ENCODE assay signal across 8 cellular contexts in genomic region chr10:59905735-59906416, GRCh38. TPM values are rescaled to one million over a fixed set of nuclear protein-coding genes. Genes with fewer than 3 reads are reported as not detected.
DNase-seq lines count a peak whose midpoint lies in the region; ATAC-seq and TF ChIP-seq lines count a peak whose summit lies in the region.

No MANE protein-coding gene starts in this region.

- no peak for TF ChIP-seq CTCF in CD4-positive, alpha-beta T cell (IDR thresholded peaks at IDR 0.05)
- no peak for TF ChIP-seq CTCF in left ventricle myocardium inferior (IDR thresholded peaks at IDR 0.05; ENCODE audit: borderline replicate concordance)
- TF ChIP-seq CTCF in gastrocnemius medialis (IDR thresholded peaks at IDR 0.05 in 4 of 5, conservative IDR thresholded peaks at IDR 0.05 in 1 of 5): no peak

- peaks cover 16% of the 10 kb centered on the region for H3K36me3 Mint-ChIP-seq in CD4-positive, alpha-beta T cell (ENCODE audit: low read depth)
- H3K36me3 Mint-ChIP-seq in activated naive CD4-positive, alpha-beta T cell treated with anti-CD3 and anti-CD28 coated beads for 36 hours (ENCODE audit: low read depth): peaks cover 36% of the 10 kb centered on the region

- peak in 1 of 10 experiments; percentile 38 for DNase-seq in CD4-positive, alpha-beta T cell
- peak; percentile 33 for DNase-seq in activated naive CD4-positive, alpha-beta T cell treated with anti-CD3 and anti-CD28 coated beads for 36 hours
- DNase-seq in left ventricle myocardium inferior (no peak), gastrocnemius medialis (no peak), SKM-1 treated with dmso at 0.1 percent for 144 hours (lab: John Stamatoyannopoulos, UW; ENCODE audit: unreplicated experiment) (no peak), A172 (ENCODE audit: low spot score) (no peak), SK-N-DZ (ENCODE audit: low spot score) (no peak)

- CTCF ChIA-PET in CD4-positive, alpha-beta T cell (lab: Charles Lee): interaction anchor here (0.6 to 2.3 kb wide), 15 partner anchors 8 to 1638 kb away, joined by 3 to 26 read pairs (median 5); partner anchors contain the start of genes CISD1 and IPMK
- CTCF ChIA-PET in activated naive CD4-positive, alpha-beta T cell treated with anti-CD3 and anti-CD28 coated beads for 36 hours (lab: Charles Lee): interaction anchor here (0.6 to 3.7 kb wide), 26 partner anchors 11 to 807 kb away, joined by 3 to 36 read pairs (median 4); partner anchors contain the start of gene SLC16A9

- POLR2A ChIA-PET in CD4-positive, alpha-beta T cell (lab: Charles Lee): interaction anchor here (0.6 to 3.6 kb wide), 11 partner anchors 18 to 1997 kb away, joined by 3 to 30 read pairs (median 4); partner anchors contain the start of genes IPMK and TFAM

- H3K36me3 ChIP-seq in left ventricle myocardium inferior (no peaks in the 10 kb centered on the region), gastrocnemius medialis (no peaks in the 10 kb centered on the region)

- H3K9me3 Mint-ChIP-seq in CD4-positive, alpha-beta T cell: no peaks in the 10 kb centered on the region
- no peaks in the 10 kb centered on the region for H3K9me3 Mint-ChIP-seq in activated naive CD4-positive, alpha-beta T cell treated with anti-CD3 and anti-CD28 coated beads for 36 hours

- H3K4me3 Mint-ChIP-seq in CD4-positive, alpha-beta T cell: peak overlapping the region; percentile 91
- peak overlapping the region; percentile 95 for H3K4me3 Mint-ChIP-seq in activated naive CD4-positive, alpha-beta T cell treated with anti-CD3 and anti-CD28 coated beads for 36 hours

- peaks cover 69% of the 10 kb centered on the region for H3K4me1 Mint-ChIP-seq in CD4-positive, alpha-beta T cell (ENCODE audit: low read depth)
- H3K4me1 Mint-ChIP-seq in activated naive CD4-positive, alpha-beta T cell treated with anti-CD3 and anti-CD28 coated beads for 36 hours (ENCODE audit: low read depth): peaks cover 60% of the 10 kb centered on the region

- in situ Hi-C loops in gastrocnemius medialis (cut with MboI; ENCODE audit: low sequenced_read_pairs in 4 of 4): loop anchor here in 1 of 4 donors (10.0 kb wide), 1 partner anchor 281 kb away; no protein-coding TSS in a partner anchor

- no peaks in the 10 kb centered on the region for H3K27me3 Mint-ChIP-seq in CD4-positive, alpha-beta T cell
- no peaks in the 10 kb centered on the region for H3K27me3 Mint-ChIP-seq in activated naive CD4-positive, alpha-beta T cell treated with anti-CD3 and anti-CD28 coated beads for 36 hours (ENCODE audit: low read depth)

- TF ChIP-seq POLR2A in gastrocnemius medialis (IDR thresholded peaks at IDR 0.05): no peak

- H3K9me3 ChIP-seq in CD4-positive, alpha-beta T cell (ENCODE audit: control insufficient read depth, low read length): no peaks in the 10 kb centered on the region
- no peaks in the 10 kb centered on the region for H3K9me3 ChIP-seq in left ventricle myocardium inferior (replicated peaks)
- no peaks in the 10 kb centered on the region for H3K9me3 ChIP-seq in gastrocnemius medialis

- intact Hi-C loops in CD4-positive, alpha-beta T cell (cut with DNase I, micrococcal nuclease): loop anchor here (2.0 to 10.0 kb wide), 6 partner anchors 39 to 1989 kb away; partner anchors contain the start of genes CDK1 (in 2 of the 2), CISD1 (in 1 of the 2) and IPMK (in 1 of the 2)
- intact Hi-C loops in activated naive CD4-positive, alpha-beta T cell treated with anti-CD3 and anti-CD28 coated beads for 36 hours (cut with micrococcal nuclease): loop anchor here (1.0 to 5.0 kb wide), 10 partner anchors 20 to 1996 kb away; partner anchors contain the start of genes ARID5B, CDK1, CISD1 and SLC16A9
- intact Hi-C loops in left ventricle myocardium inferior (cut with micrococcal nuclease) (no loop called here), gastrocnemius medialis (cut with DNase I; ENCODE audit: low total_unique reads) (loop anchor here (1.0 to 10.0 kb wide), 9 partner anchors 29 to 1639 kb away; partner anchors contain the start of genes CISD1, IPMK and UBE2D1)

- H3K27me3 ChIP-seq in CD4-positive, alpha-beta T cell (ENCODE audit: control insufficient read depth, insufficient read depth, low read length): no peaks in the 10 kb centered on the region
- H3K27me3 ChIP-seq in left ventricle myocardium inferior (ENCODE audit: low read depth): no peaks in the 10 kb centered on the region
- H3K27me3 ChIP-seq in gastrocnemius medialis: no peaks in the 10 kb centered on the region

- peak overlapping the region; percentile 83 for H3K27ac ChIP-seq in CD4-positive, alpha-beta T cell (ENCODE audit: low read depth, low read length)
- H3K27ac ChIP-seq in left ventricle myocardium inferior (replicated peaks) (peak overlapping the region; percentile 96), gastrocnemius medialis (peak overlapping the region; percentile 89 to 92 (median 90))

- H3K27ac Mint-ChIP-seq in CD4-positive, alpha-beta T cell: peak overlapping the region; percentile 89
- H3K27ac Mint-ChIP-seq in activated naive CD4-positive, alpha-beta T cell treated with anti-CD3 and anti-CD28 coated beads for 36 hours: peak overlapping the region; percentile 98

- H3K4me3 ChIP-seq in left ventricle myocardium inferior: peak overlapping the region; percentile 98
- H3K4me3 ChIP-seq in gastrocnemius medialis: peak overlapping the region; percentile 81 to 98 (median 92)

- no peak for ATAC-seq in CD4-positive, alpha-beta T cell (ENCODE audit: poor library complexity)
- ATAC-seq in HG03439 (IDR thresholded peaks at IDR 0.05; ENCODE audit: unreplicated experiment) (peak; percentile 2), gastrocnemius medialis (peak in 1 of 2 donors; percentile 2)

- H3K4me1 ChIP-seq in left ventricle myocardium inferior (peaks cover 58% of the 10 kb centered on the region), gastrocnemius medialis (peaks cover 34 to 51% of the 10 kb centered on the region in 2 donors)

RNA-seq across cellular contexts. Expression of gene CCDC6, which starts 0.5 kb away (rescaled TPM):
- 10 to 100 TPM; 21.6 to 22.1 TPM for total RNA-seq in CD4-positive, alpha-beta T cell
- 10 to 100 TPM; 43.1 to 44.9 TPM for total RNA-seq in activated naive CD4-positive, alpha-beta T cell treated with anti-CD3 and anti-CD28 coated beads for 36 hours
- 16.4 TPM for total RNA-seq in left ventricle myocardium inferior
- total RNA-seq in gastrocnemius medialis: 10 to 100 TPM; 26.6 to 43.3 (median 29.5) TPM
- 16.7 and 18.2 TPM in 2 replicates for total RNA-seq in A172 (2014; rRNA removed; shearing (Covaris generic))
- 10.8 and 12.3 TPM in 2 replicates for polyA plus RNA-seq in SK-N-DZ (2014; cell fraction: cytosol; rRNA removed)
- 7.9 and 13.5 TPM in 2 replicates for polyA plus RNA-seq in SK-N-DZ (2014; cell fraction: nucleus; rRNA removed)
